1 cellular context compared by ENCODE assay signal in genomic region chr1:42682739-42683529, GRCh38.
TF ChIP-seq lines count a peak whose summit lies in the region.

No MANE protein-coding gene starts in this region.

TF ChIP-seq in K562, 482 proteins besides CTCF, POLR2A, EP300 and RAD21 (continued from another document and continues in another):
- TF ChIP-seq, protein P1, sequence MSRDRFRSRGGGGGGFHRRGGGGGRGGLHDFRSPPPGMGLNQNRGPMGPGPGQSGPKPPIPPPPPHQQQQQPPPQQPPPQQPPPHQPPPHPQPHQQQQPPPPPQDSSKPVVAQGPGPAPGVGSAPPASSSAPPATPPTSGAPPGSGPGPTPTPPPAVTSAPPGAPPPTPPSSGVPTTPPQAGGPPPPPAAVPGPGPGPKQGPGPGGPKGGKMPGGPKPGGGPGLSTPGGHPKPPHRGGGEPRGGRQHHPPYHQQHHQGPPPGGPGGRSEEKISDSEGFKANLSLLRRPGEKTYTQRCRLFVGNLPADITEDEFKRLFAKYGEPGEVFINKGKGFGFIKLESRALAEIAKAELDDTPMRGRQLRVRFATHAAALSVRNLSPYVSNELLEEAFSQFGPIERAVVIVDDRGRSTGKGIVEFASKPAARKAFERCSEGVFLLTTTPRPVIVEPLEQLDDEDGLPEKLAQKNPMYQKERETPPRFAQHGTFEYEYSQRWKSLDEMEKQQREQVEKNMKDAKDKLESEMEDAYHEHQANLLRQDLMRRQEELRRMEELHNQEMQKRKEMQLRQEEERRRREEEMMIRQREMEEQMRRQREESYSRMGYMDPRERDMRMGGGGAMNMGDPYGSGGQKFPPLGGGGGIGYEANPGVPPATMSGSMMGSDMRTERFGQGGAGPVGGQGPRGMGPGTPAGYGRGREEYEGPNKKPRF (IDR thresholded peaks at IDR 0.05; ENCODE audit: low read depth, low read length) = no peak
- no peak for TF ChIP-seq ILF3 (IDR thresholded peaks at IDR 0.05; ENCODE audit: borderline replicate concordance)
- TF ChIP-seq NUFIP1 (IDR thresholded peaks at IDR 0.05; ENCODE audit: partially characterized antibody) = no peak
- TF ChIP-seq, protein P2, sequence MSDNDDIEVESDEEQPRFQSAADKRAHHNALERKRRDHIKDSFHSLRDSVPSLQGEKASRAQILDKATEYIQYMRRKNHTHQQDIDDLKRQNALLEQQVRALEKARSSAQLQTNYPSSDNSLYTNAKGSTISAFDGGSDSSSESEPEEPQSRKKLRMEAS (CRISPR knock-in tag; IDR thresholded peaks at IDR 0.05) = peak; percentile 98
- no peak for TF ChIP-seq MEIS2 (IDR thresholded peaks at IDR 0.05; ENCODE audit: partially characterized antibody)
- TF ChIP-seq SIN3A (IDR thresholded peaks at IDR 0.05; ENCODE audit: borderline replicate concordance in 2 of 2, control insufficient read depth in 1 of 2, low read depth in 2 of 2, low read length in 2 of 2) = peak; percentile 95 to 99
- TF ChIP-seq TCF7 (IDR thresholded peaks at IDR 0.05; ENCODE audit: borderline replicate concordance) = no peak
- no peak for TF ChIP-seq SMAD2 (IDR thresholded peaks at IDR 0.05; ENCODE audit: low read depth, low read length)
- no peak for TF ChIP-seq POLR2B (IDR thresholded peaks at IDR 0.05; ENCODE audit: low read depth, partially characterized antibody)
- TF ChIP-seq MITF (IDR thresholded peaks at IDR 0.05) = peak; percentile 77
- no peak for TF ChIP-seq SMARCA5 (IDR thresholded peaks at IDR 0.05)
- TF ChIP-seq, protein P3, sequence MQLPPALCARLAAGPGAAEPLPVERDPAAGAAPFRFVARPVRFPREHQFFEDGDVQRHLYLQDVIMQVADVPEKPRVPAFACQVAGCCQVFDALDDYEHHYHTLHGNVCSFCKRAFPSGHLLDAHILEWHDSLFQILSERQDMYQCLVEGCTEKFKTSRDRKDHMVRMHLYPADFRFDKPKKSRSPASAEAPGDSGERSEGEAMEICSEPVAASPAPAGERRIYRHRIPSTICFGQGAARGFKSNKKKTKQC (CRISPR knock-in tag; IDR thresholded peaks at IDR 0.05) = peak; percentile 66
- TF ChIP-seq PCBP1 (IDR thresholded peaks at IDR 0.05; ENCODE audit: low read depth, low read length, poor library complexity, severe bottlenecking) = no peak
- TF ChIP-seq ZNF253 (CRISPR knock-in tag; conservative IDR thresholded peaks at IDR 0.05) = no peak
- TF ChIP-seq GABPB2 (CRISPR knock-in tag; conservative IDR thresholded peaks at IDR 0.05) = no peak
- no peak; the same call in 1 of the 2 replicates for TF ChIP-seq ZNF165 (CRISPR knock-in tag; IDR thresholded peaks at IDR 0.05; ENCODE audit: borderline replicate concordance)
- no peak for TF ChIP-seq MCM5 (IDR thresholded peaks at IDR 0.05; ENCODE audit: low read depth)
- TF ChIP-seq, protein P4, sequence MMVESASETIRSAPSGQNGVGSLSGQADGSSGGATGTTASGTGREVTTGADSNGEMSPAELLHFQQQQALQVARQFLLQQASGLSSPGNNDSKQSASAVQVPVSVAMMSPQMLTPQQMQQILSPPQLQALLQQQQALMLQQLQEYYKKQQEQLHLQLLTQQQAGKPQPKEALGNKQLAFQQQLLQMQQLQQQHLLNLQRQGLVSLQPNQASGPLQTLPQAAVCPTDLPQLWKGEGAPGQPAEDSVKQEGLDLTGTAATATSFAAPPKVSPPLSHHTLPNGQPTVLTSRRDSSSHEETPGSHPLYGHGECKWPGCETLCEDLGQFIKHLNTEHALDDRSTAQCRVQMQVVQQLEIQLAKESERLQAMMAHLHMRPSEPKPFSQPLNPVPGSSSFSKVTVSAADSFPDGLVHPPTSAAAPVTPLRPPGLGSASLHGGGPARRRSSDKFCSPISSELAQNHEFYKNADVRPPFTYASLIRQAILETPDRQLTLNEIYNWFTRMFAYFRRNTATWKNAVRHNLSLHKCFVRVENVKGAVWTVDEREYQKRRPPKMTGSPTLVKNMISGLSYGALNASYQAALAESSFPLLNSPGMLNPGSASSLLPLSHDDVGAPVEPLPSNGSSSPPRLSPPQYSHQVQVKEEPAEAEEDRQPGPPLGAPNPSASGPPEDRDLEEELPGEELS (CRISPR knock-in tag; IDR thresholded peaks at IDR 0.05; ENCODE audit: borderline replicate concordance) = no peak
- TF ChIP-seq, protein P5, sequence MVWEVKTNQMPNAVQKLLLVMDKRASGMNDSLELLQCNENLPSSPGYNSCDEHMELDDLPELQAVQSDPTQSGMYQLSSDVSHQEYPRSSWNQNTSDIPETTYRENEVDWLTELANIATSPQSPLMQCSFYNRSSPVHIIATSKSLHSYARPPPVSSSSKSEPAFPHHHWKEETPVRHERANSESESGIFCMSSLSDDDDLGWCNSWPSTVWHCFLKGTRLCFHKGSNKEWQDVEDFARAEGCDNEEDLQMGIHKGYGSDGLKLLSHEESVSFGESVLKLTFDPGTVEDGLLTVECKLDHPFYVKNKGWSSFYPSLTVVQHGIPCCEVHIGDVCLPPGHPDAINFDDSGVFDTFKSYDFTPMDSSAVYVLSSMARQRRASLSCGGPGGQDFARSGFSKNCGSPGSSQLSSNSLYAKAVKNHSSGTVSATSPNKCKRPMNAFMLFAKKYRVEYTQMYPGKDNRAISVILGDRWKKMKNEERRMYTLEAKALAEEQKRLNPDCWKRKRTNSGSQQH (CRISPR knock-in tag; IDR thresholded peaks at IDR 0.05) = peak; percentile 41; the same call in 1 of the 2 replicates
- no peak for TF ChIP-seq MYNN (IDR thresholded peaks at IDR 0.05)
- no peak for TF ChIP-seq MYNN (CRISPR knock-in tag; IDR thresholded peaks at IDR 0.05)
- peak; percentile 32; the same call in 1 of the 2 replicates for TF ChIP-seq E2F3 (CRISPR knock-in tag; IDR thresholded peaks at IDR 0.05)
- no peak for TF ChIP-seq THAP7 (CRISPR knock-in tag; IDR thresholded peaks at IDR 0.05)
- no peak for TF ChIP-seq ZFP30 (CRISPR knock-in tag; IDR thresholded peaks at IDR 0.05; ENCODE audit: borderline replicate concordance)
- TF ChIP-seq, protein P6, sequence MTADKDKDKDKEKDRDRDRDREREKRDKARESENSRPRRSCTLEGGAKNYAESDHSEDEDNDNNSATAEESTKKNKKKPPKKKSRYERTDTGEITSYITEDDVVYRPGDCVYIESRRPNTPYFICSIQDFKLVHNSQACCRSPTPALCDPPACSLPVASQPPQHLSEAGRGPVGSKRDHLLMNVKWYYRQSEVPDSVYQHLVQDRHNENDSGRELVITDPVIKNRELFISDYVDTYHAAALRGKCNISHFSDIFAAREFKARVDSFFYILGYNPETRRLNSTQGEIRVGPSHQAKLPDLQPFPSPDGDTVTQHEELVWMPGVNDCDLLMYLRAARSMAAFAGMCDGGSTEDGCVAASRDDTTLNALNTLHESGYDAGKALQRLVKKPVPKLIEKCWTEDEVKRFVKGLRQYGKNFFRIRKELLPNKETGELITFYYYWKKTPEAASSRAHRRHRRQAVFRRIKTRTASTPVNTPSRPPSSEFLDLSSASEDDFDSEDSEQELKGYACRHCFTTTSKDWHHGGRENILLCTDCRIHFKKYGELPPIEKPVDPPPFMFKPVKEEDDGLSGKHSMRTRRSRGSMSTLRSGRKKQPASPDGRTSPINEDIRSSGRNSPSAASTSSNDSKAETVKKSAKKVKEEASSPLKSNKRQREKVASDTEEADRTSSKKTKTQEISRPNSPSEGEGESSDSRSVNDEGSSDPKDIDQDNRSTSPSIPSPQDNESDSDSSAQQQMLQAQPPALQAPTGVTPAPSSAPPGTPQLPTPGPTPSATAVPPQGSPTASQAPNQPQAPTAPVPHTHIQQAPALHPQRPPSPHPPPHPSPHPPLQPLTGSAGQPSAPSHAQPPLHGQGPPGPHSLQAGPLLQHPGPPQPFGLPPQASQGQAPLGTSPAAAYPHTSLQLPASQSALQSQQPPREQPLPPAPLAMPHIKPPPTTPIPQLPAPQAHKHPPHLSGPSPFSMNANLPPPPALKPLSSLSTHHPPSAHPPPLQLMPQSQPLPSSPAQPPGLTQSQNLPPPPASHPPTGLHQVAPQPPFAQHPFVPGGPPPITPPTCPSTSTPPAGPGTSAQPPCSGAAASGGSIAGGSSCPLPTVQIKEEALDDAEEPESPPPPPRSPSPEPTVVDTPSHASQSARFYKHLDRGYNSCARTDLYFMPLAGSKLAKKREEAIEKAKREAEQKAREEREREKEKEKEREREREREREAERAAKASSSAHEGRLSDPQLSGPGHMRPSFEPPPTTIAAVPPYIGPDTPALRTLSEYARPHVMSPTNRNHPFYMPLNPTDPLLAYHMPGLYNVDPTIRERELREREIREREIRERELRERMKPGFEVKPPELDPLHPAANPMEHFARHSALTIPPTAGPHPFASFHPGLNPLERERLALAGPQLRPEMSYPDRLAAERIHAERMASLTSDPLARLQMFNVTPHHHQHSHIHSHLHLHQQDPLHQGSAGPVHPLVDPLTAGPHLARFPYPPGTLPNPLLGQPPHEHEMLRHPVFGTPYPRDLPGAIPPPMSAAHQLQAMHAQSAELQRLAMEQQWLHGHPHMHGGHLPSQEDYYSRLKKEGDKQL (CRISPR knock-in tag; IDR thresholded peaks at IDR 0.05; ENCODE audit: borderline replicate concordance) = no peak
- TF ChIP-seq BRD9 (IDR thresholded peaks at IDR 0.05; ENCODE audit: low read depth, partially characterized antibody) = no peak
- TF ChIP-seq HNRNPLL (IDR thresholded peaks at IDR 0.05; ENCODE audit: low read depth, low read length, poor library complexity, severe bottlenecking) = peak; percentile 84
- TF ChIP-seq HDAC3 (IDR thresholded peaks at IDR 0.05; ENCODE audit: borderline replicate concordance, partially characterized antibody) = no peak
- no peak; a peak in 1 of 4 replicates for TF ChIP-seq ETV6 (IDR thresholded peaks at IDR 0.05; ENCODE audit: borderline replicate concordance in 1 of 2, low read depth in 2 of 2, low read length in 1 of 2)
- peak; percentile 22; the same call in 1 of the 2 replicates for TF ChIP-seq ETV6 (CRISPR knock-in tag; IDR thresholded peaks at IDR 0.05; ENCODE audit: borderline replicate concordance)
- no peak for TF ChIP-seq GATA2 (CRISPR knock-in tag; IDR thresholded peaks at IDR 0.05)
- TF ChIP-seq HIVEP1 (CRISPR knock-in tag; IDR thresholded peaks at IDR 0.05) = peak; percentile 97
- no peak for TF ChIP-seq POU5F1 (IDR thresholded peaks at IDR 0.05; ENCODE audit: borderline replicate concordance, low read depth, low read length, partially characterized antibody)
- TF ChIP-seq DACH1 (IDR thresholded peaks at IDR 0.05; ENCODE audit: partially characterized antibody) = no peak
- TF ChIP-seq TSC22D4 (tag; IDR thresholded peaks at IDR 0.05) = no peak
- no peak for TF ChIP-seq HLTF (IDR thresholded peaks at IDR 0.05)
- TF ChIP-seq, protein P7, sequence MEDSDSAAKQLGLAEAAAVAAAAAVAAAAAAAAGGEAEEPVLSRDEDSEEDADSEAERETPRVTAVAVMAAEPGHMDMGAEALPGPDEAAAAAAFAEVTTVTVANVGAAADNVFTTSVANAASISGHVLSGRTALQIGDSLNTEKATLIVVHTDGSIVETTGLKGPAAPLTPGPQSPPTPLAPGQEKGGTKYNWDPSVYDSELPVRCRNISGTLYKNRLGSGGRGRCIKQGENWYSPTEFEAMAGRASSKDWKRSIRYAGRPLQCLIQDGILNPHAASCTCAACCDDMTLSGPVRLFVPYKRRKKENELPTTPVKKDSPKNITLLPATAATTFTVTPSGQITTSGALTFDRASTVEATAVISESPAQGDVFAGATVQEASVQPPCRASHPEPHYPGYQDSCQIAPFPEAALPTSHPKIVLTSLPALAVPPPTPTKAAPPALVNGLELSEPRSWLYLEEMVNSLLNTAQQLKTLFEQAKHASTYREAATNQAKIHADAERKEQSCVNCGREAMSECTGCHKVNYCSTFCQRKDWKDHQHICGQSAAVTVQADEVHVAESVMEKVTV (CRISPR knock-in tag; IDR thresholded peaks at IDR 0.05) = no peak
- no peak for TF ChIP-seq E2F1 (CRISPR knock-in tag; IDR thresholded peaks at IDR 0.05)
- 0 out of 2 replicates have a peak, but pooled peaks have one; percentile 90 for TF ChIP-seq KAT7 (CRISPR knock-in tag; IDR thresholded peaks at IDR 0.05; ENCODE audit: borderline replicate concordance)
- TF ChIP-seq, protein P8, sequence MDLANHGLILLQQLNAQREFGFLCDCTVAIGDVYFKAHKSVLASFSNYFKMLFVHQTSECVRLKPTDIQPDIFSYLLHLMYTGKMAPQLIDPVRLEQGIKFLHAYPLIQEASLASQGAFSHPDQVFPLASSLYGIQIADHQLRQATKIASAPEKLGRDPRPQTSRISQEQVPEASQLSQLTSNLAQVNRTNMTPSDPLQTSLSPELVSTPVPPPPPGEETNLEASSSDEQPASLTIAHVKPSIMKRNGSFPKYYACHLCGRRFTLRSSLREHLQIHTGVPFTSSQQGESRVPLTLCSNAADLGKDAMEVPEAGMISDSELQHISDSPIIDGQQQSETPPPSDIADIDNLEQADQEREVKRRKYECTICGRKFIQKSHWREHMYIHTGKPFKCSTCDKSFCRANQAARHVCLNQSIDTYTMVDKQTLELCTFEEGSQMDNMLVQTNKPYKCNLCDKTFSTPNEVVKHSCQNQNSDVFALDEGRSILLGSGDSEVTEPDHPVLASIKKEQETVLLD (IDR thresholded peaks at IDR 0.05) = no peak
- TF ChIP-seq PHB (CRISPR knock-in tag; IDR thresholded peaks at IDR 0.05) = no peak
- TF ChIP-seq MED1 (CRISPR knock-in tag; IDR thresholded peaks at IDR 0.05; ENCODE audit: borderline replicate concordance) = peak; percentile 71; the same call in 1 of the 2 replicates
- TF ChIP-seq GATAD2B (IDR thresholded peaks at IDR 0.05; ENCODE audit: borderline replicate concordance) = peak; percentile 77
